8 cellular contexts compared by ENCODE assay signal in genomic region chr12:62210422-62210821, GRCh38. TPM values are rescaled to one million over a fixed set of nuclear protein-coding genes. Genes with fewer than 3 reads are reported as not detected.
DNase-seq lines count a peak whose midpoint lies in the region; ATAC-seq and TF ChIP-seq lines count a peak whose summit lies in the region.

No MANE protein-coding gene starts in this region.

- peaks cover 0 to 36% (median 0%) of the 10 kb centered on the region in 9 donors for H3K4me1 ChIP-seq in heart right ventricle

- peaks cover 6% of the 10 kb centered on the region for H3K27me3 Mint-ChIP-seq in HFFc6 (ENCODE audit: insufficient read depth)

- peaks cover 0 to 5% (median 0%) of the 10 kb centered on the region in 7 donors for H3K27me3 ChIP-seq in heart right ventricle

- H3K4me3 ChIP-seq in heart right ventricle = no peak overlapping the region

- no peaks in the 10 kb centered on the region for H3K9me3 Mint-ChIP-seq in HFFc6

- no peaks in the 10 kb centered on the region for H3K9me3 ChIP-seq in heart right ventricle

- intact Hi-C loops in heart right ventricle (cut with DNase I) = no loop called here

- ATAC-seq in heart right ventricle = no peak

- peak; percentile 96 for TF ChIP-seq CTCF in 22Rv1 (IDR thresholded peaks at IDR 0.05)
- peak; percentile 85 for TF ChIP-seq CTCF in HFFc6 (IDR thresholded peaks at IDR 0.05)
- peak; percentile 50 to 90 (median 75) for TF ChIP-seq CTCF in heart right ventricle (IDR thresholded peaks at IDR 0.05)

- DNase-seq in GM03348 (ENCODE audit: low spot score) = peak; percentile 60
- DNase-seq in HFFc6 = peak; percentile 38
- DNase-seq in NCI-H345 (lab: John Stamatoyannopoulos, UW) = peak; percentile 47
- DNase-seq in activated effector memory CD4-positive, alpha-beta T cell treated with Interleukin-2 at 50 U/mL for 16 hours = peak; percentile 5
- no peak for DNase-seq in heart right ventricle
- DNase-seq in stimulated activated CD4-positive, alpha-beta T cell treated with anti-CD3 and anti-CD28 coated beads, Interleukin-2, amount 100 ng/mL, for 24 hours = peak; percentile 39 to 48
- no peak for DNase-seq in UCSD-AML1 (lab: John Stamatoyannopoulos, UW; ENCODE audit: unreplicated experiment)

- 30 to 32% methylated on average over 7 of the region's 7 CpGs for WGBS in heart right ventricle, 2 donors

- no peaks in the 10 kb centered on the region for H3K36me3 ChIP-seq in heart right ventricle

- peaks cover 6% of the 10 kb centered on the region for H3K4me1 Mint-ChIP-seq in HFFc6 (ENCODE audit: low read depth)

- peak overlapping the region; percentile 59; the same call in 1 of the 2 replicates for H3K4me3 Mint-ChIP-seq in HFFc6

- H3K36me3 Mint-ChIP-seq in HFFc6 (ENCODE audit: low read depth) = no peaks in the 10 kb centered on the region

- H3K27ac ChIP-seq in 22Rv1 (no peak overlapping the region), heart right ventricle (no peak overlapping the region)

- H3K27ac Mint-ChIP-seq in HFFc6 = no peak overlapping the region

RNA-seq across cellular contexts. Expression of gene USP15, which starts 49.8 kb away (rescaled TPM):
- 10 to 100 TPM; 48.8 to 63.5 (median 54.9) TPM for total RNA-seq in HFFc6 (2021; fragmentation: NEBNext Ultra II Directional; extraction: Animal tissue kit (Norgen Biotek cat#: 25700))
- total RNA-seq in heart right ventricle = 10 to 100 TPM; 52.5 to 76.0 (median 63.9) TPM
- 10 to 100 TPM; 26.7 to 60.0 TPM for polyA plus RNA-seq in heart right ventricle

Comparison
In these comparisons a context has a peak if more than half of its experiments do, and no peak if none do; other contexts are left out.
1. DNase-seq: peak in GM03348 (single experiment), HFFc6 (single experiment), NCI-H345 (single experiment), activated effector memory CD4-positive, alpha-beta T cell treated with Interleukin-2 at 50 U/mL for 16 hours (single experiment) and stimulated activated CD4-positive, alpha-beta T cell treated with anti-CD3 and anti-CD28 coated beads, Interleukin-2, amount 100 ng/mL, for 24 hours (2 of 2); none in heart right ventricle (0 of 2) and UCSD-AML1 (single experiment).
2. Peak in every context shown above with its lines, with median percentiles within 50 percentile points of each other: CTCF ChIP-seq.